ENCODE assay signal across 1 cellular context in the genomic region with DNA sequence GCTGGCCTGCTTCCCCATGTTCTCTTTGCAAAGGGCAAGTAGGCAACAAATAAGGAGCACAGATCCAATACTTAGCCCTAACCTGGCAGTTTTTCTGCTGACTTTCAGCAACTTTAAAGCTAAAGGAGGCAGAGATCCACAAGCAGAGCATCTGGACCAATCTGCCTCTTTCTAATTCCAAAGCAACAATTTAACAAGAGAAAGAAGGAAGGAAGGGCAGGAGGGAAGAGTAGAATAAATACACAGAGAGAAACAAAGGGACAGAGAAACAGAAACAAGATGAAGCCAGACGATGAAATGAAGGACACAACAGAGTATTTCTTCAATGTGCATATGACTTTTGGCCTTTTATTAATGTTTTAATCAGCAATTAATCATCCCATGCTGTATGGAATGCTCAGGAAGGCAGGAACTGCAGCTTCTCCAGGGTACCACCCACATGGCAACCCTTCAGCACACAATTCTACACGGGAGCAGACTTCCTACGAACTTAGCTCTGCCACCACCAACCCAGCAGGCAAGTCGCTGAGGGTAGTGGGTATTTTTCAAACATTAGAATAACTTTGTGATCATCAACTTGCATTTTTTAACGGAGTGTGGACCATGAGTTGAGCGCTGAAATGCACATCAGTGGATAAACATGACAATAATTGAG.
TF ChIP-seq lines count a peak whose summit lies in the region.

No MANE protein-coding gene starts in this region.

TF ChIP-seq in GM23338, 12 proteins besides CTCF, POLR2A, EP300 and RAD21 (continued from another document):
- TF ChIP-seq, protein P1, sequence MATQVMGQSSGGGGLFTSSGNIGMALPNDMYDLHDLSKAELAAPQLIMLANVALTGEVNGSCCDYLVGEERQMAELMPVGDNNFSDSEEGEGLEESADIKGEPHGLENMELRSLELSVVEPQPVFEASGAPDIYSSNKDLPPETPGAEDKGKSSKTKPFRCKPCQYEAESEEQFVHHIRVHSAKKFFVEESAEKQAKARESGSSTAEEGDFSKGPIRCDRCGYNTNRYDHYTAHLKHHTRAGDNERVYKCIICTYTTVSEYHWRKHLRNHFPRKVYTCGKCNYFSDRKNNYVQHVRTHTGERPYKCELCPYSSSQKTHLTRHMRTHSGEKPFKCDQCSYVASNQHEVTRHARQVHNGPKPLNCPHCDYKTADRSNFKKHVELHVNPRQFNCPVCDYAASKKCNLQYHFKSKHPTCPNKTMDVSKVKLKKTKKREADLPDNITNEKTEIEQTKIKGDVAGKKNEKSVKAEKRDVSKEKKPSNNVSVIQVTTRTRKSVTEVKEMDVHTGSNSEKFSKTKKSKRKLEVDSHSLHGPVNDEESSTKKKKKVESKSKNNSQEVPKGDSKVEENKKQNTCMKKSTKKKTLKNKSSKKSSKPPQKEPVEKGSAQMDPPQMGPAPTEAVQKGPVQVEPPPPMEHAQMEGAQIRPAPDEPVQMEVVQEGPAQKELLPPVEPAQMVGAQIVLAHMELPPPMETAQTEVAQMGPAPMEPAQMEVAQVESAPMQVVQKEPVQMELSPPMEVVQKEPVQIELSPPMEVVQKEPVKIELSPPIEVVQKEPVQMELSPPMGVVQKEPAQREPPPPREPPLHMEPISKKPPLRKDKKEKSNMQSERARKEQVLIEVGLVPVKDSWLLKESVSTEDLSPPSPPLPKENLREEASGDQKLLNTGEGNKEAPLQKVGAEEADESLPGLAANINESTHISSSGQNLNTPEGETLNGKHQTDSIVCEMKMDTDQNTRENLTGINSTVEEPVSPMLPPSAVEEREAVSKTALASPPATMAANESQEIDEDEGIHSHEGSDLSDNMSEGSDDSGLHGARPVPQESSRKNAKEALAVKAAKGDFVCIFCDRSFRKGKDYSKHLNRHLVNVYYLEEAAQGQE (IDR thresholded peaks at IDR 0.05; ENCODE audit: unreplicated experiment), result no peak
